8 cellular contexts compared by ENCODE assay signal in the genomic region with DNA sequence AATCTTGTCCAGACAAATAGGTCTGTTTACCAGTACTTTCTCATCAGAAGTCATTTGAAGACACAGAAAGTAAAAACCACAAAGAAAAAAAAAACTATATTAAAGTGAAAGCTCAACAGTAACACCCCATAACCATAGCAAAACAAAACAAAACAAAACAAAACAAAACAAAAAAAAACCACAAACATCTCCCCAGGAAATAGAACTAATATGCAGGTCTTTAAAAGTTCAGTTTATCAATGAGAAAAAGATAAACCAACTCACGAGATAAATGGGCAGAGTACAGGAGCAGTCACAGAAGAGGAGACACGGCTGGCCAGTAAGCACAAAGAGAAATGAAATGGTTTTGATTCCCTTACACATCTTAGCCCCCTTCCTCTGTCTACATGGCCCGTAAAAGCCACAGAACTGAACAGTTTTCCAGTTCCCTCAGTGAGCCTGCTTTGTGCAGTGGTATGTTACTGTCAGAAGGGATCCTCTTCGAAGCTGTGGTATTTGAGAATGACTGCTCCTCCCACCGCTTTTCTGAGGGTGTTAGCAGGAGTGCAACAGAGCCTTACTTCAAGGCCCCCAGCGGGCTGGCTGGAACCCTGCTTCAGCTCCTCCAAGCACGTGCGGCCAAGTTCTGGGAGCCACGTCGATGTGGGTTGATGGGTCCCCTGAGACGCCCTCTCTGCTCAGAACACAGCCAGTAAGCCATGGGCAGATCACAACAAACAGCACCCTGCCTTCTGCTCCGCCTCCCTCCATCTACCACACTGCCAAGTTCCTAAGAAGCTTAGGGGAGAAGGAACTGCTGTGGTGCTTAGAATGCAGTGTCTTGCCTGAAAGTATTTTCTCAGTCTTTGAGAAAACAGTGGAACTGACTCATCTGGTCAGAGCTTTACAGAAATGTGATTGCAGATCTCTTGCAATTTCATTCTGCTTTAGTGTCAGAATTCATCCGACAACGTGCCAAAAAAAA. TPM values are rescaled to one million over a fixed set of nuclear protein-coding genes. Genes with fewer than 3 reads are reported as not detected.
DNase-seq lines count a peak whose midpoint lies in the region; ATAC-seq and TF ChIP-seq lines count a peak whose summit lies in the region.

No MANE protein-coding gene starts in this region.

- H3K27me3 ChIP-seq in mucosa of stomach (ENCODE audit: control insufficient read depth, insufficient read depth, low read length) (no peaks in the 10 kb centered on the region), testis (no peaks in the 10 kb centered on the region)

- ATAC-seq in GM21723 (IDR thresholded peaks at IDR 0.05; ENCODE audit: unreplicated experiment), result peak; percentile 45

- DNase-seq in DMS 273 treated with DMSO at 0.1 percent for 48 hours (lab: John Stamatoyannopoulos, UW) (peak; percentile 52), LHCN-M2 (ENCODE audit: low read depth) (peak; percentile 81), epithelial cell of esophagus (ENCODE audit: low read depth) (peak; percentile 38), testis (peak; percentile 88), NCI-H2196 treated with DMSO at 0.1 percent for 48 hours (lab: John Stamatoyannopoulos, UW; ENCODE audit: unreplicated experiment) (no peak)
- DNase-seq in activated CD8-positive, alpha-beta memory T cell treated with anti-CD3 and anti-CD28 coated beads for 24 hours, result peak; percentile 79

- no peak for TF ChIP-seq POLR2A in testis (IDR thresholded peaks at IDR 0.05)

- H3K4me1 ChIP-seq in mucosa of stomach (ENCODE audit: control insufficient read depth, insufficient read depth, low read length) (peaks cover 28% of the 10 kb centered on the region), testis (peaks cover 15% of the 10 kb centered on the region)

- H3K36me3 ChIP-seq in mucosa of stomach (ENCODE audit: control insufficient read depth, insufficient read depth, low read length) (no peaks in the 10 kb centered on the region), testis (ENCODE audit: low read depth, missing control alignments) (no peaks in the 10 kb centered on the region)

- no peak overlapping the region for H3K4me3 ChIP-seq in epithelial cell of esophagus (ENCODE audit: low read length)
- H3K4me3 ChIP-seq in mucosa of stomach (ENCODE audit: low read length), result no peak overlapping the region
- H3K4me3 ChIP-seq in testis, result no peak overlapping the region

- TF ChIP-seq CTCF in epithelial cell of esophagus (IDR thresholded peaks at IDR 0.05; ENCODE audit: insufficient read depth, low read depth, low read length, missing control alignments) (no peak), testis (IDR thresholded peaks at IDR 0.05) (no peak)

- peak overlapping the region; percentile 57 to 59 for H3K27ac ChIP-seq in testis

- no peaks in the 10 kb centered on the region for H3K9me3 ChIP-seq in mucosa of stomach (ENCODE audit: control insufficient read depth, low read length)
- no peaks in the 10 kb centered on the region for H3K9me3 ChIP-seq in testis

- peak overlapping the region; percentile 56 for H3K9ac ChIP-seq in mucosa of stomach (ENCODE audit: low read length)

- intact Hi-C loops in testis (cut with DNase I; ENCODE audit: low total_unique reads), result no loop called here

- WGBS in testis, 2 donors, result 25 to 27% methylated on average over 13 to 14 of the region's 14 CpGs

RNA-seq across cellular contexts. Expression of a gene that starts 14.0 kb away (rescaled TPM):
- total RNA-seq in LHCN-M2 (2014; rRNA removed), result 4.9 and 5.6 TPM in 2 replicates
- polyA plus RNA-seq in LHCN-M2 (2012), result 1.3 TPM
- 10 to 100 TPM; 14.9 to 16.0 TPM for total RNA-seq in testis
- 14.9 TPM for polyA plus RNA-seq in testis (ENCODE audit: insufficient read depth, low read depth, low replicate concordance)
